In genomic region chr19:2793126-2793525, GRCh38 we compare ENCODE assay signal across 30 cellular contexts.
"Had no signal": no experiment of that assay in that cellular context is flagged by ENCODE, and none has a peak within 500 bp of the region (broad histone marks: within the 10 kb centered on the region; RNA-seq: fewer than 3 reads in every experiment).

No MANE protein-coding gene starts in this region.

- H3K27me3 Mint-ChIP-seq: dendritic cell treated with granulocyte-macrophage colony-stimulating factor and Interleukin-4, amounts not matched to agents 40 ng/mL and 50 ng/mL, for 4 days; effector memory CD8-positive, alpha-beta T cell; memory B cell; naive B cell; naive thymus-derived CD8-positive, alpha-beta T cell had no signal

- H3K4me3 Mint-ChIP-seq: dendritic cell treated with granulocyte-macrophage colony-stimulating factor and Interleukin-4, amounts not matched to agents 40 ng/mL and 50 ng/mL, for 4 days; effector memory CD8-positive, alpha-beta T cell; endodermal cell; memory B cell; naive thymus-derived CD8-positive, alpha-beta T cell had no signal

- H3K9me3 Mint-ChIP-seq: dendritic cell treated with granulocyte-macrophage colony-stimulating factor and Interleukin-4, amounts not matched to agents 40 ng/mL and 50 ng/mL, for 4 days; effector memory CD8-positive, alpha-beta T cell; endodermal cell; memory B cell; naive B cell; naive thymus-derived CD8-positive, alpha-beta T cell had no signal

- ATAC-seq: effector memory CD8-positive, alpha-beta T cell; esophagus mucosa; gastrocnemius medialis; heart right ventricle; left cardiac atrium; left lung; left ventricle myocardium superior; naive thymus-derived CD8-positive, alpha-beta T cell had no signal

- H3K9me3 ChIP-seq: colonic mucosa, esophagus squamous epithelium, gastrocnemius medialis, heart right ventricle, left lung had no signal

- H3K36me3 ChIP-seq: colonic mucosa had no signal

- H3K4me3 ChIP-seq: colonic mucosa, esophagus squamous epithelium, gastrocnemius medialis, heart right ventricle, left lung, lung had no signal

- H3K27ac ChIP-seq: colonic mucosa, epithelial cell of prostate, esophagus squamous epithelium, gastrocnemius medialis, left lung had no signal

- H3K27me3 ChIP-seq: colonic mucosa, esophagus squamous epithelium, gastrocnemius medialis, heart right ventricle, left lung had no signal

- H3K36me3 Mint-ChIP-seq: naive B cell had no signal

- H3K27ac Mint-ChIP-seq: dendritic cell treated with granulocyte-macrophage colony-stimulating factor and Interleukin-4, amounts not matched to agents 40 ng/mL and 50 ng/mL, for 4 days; effector memory CD8-positive, alpha-beta T cell; endodermal cell; memory B cell; naive B cell; naive thymus-derived CD8-positive, alpha-beta T cell had no signal

- FAIRE-seq: endometrium, islet of Langerhans, keratinocyte had no signal

- DNase-seq: colonic mucosa; cortex of kidney; effector CD8-positive, alpha-beta T cell; effector memory CD8-positive, alpha-beta T cell; endodermal cell; erythroblast; esophagus squamous epithelium; foreskin fibroblast; foreskin melanocyte; gastrocnemius medialis; glutamatergic neuron; head of caudate nucleus; heart right ventricle; hippocampal formation; left cardiac atrium; left lung; left ventricle myocardium superior; mammary epithelial cell; mesendoderm; midbrain; naive B cell; naive thymus-derived CD8-positive, alpha-beta T cell had no signal

- H3K4me1 Mint-ChIP-seq: endodermal cell had no signal

- H3K4me1 ChIP-seq: colonic mucosa, gastrocnemius medialis, left lung had no signal
